ENCODE assay signal across 8 cellular contexts in the genomic region with DNA sequence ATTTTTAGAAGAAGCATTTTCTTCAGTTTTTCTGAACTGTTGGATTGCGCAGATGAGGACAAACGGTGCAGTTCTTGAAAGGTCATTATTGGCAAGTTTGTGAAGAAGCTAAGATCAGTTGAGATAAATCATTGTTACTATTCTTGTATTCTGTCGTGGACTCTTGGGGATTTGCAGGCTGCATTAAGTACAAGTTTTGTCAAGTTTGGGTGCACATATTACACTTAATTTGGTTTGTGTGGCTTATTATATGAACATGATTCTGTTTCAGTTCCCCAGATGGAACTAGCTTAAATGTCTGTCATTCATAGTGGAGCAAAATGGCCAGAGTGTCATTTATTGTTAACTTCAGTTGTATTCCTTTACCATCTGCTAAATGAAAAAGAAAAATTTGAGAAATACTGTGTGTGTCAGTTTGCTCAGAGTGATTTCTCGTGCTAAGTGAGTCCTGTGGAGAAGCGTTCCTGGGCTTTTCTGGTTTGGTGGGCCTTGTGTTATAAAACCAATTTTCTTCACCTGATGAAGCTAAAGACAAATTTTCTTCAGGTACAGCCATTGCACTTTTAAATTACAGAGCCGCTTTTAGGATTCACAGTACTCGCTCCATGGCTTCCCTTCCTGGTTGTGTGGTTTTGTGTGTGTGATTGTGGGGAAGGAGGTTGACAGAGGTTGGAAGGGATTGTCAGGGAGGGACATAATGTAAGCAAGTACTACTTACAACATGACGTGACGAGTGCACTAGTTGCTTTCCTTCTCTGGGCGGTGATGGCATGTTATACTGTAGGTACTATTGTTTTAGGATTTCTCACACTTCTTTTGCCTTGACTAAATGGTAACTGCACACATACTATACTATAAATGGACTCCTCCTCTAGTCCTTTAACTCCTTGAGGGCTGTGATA. TPM values are rescaled to one million over a fixed set of nuclear protein-coding genes. Genes with fewer than 3 reads are reported as not detected.
DNase-seq lines count a peak whose midpoint lies in the region; ATAC-seq and TF ChIP-seq lines count a peak whose summit lies in the region.

No MANE protein-coding gene starts in this region.

- POLR2A ChIA-PET in AG04450 (lab: Yijun Ruan, JAX) = interaction anchor here (0.7 kb wide), 1 partner anchor 200 kb away, joined by 3 read pairs; no protein-coding TSS in a partner anchor

- no peak for ATAC-seq in GM21515 (IDR thresholded peaks at IDR 0.05; ENCODE audit: unreplicated experiment)

- no peak overlapping the region for H3K27ac ChIP-seq in AG04450 (ENCODE audit: low read depth, low read length)
- no peak overlapping the region for H3K27ac ChIP-seq in HUES6 (ENCODE audit: low read depth, low read length)
- peak overlapping the region; percentile 74 for H3K27ac ChIP-seq in mammary epithelial cell (ENCODE audit: insufficient read depth, low read depth, low read length)

- peak overlapping the region; percentile 70 for H3K4me3 ChIP-seq in AG04450 (ENCODE audit: low read depth, low read length)
- peak overlapping the region; percentile 87 for H3K4me3 ChIP-seq in HUES6 (ENCODE audit: low read depth, low read length)
- peak overlapping the region; percentile 45 to 78 (median 77) for H3K4me3 ChIP-seq in mammary epithelial cell (replicated peaks in 1 of 3; ENCODE audit: insufficient read depth in 1 of 3, low read depth in 2 of 3, low read length in 3 of 3)
- H3K4me3 ChIP-seq in mucosa of stomach (ENCODE audit: low read length) = no peak overlapping the region

- H4K20me1 ChIP-seq in mammary epithelial cell (ENCODE audit: insufficient read depth, low read length) = no peaks in the 10 kb centered on the region

- dilution Hi-C loops in mammary epithelial cell (cut with HindIII; ENCODE audit: low sequenced_read_pairs) = no loop called here

- peaks cover 23% of the 10 kb centered on the region; the same call in 1 of the 2 replicates for H3K4me1 ChIP-seq in HUES6 (ENCODE audit: control insufficient read depth, insufficient read depth, low read length)
- peaks cover 19% of the 10 kb centered on the region for H3K4me1 ChIP-seq in mammary epithelial cell (ENCODE audit: insufficient read depth, low read length)
- H3K4me1 ChIP-seq in mucosa of stomach (ENCODE audit: control insufficient read depth, insufficient read depth, low read length) = no peaks in the 10 kb centered on the region

- in situ Hi-C loops in mammary epithelial cell (cut with MboI; ENCODE audit: low sequenced_read_pairs in 2 of 2) = no loop called here

- H3K36me3 ChIP-seq in HUES6 (ENCODE audit: control insufficient read depth, insufficient read depth, low read length) (no peaks in the 10 kb centered on the region), mammary epithelial cell (ENCODE audit: insufficient read depth, low read length) (no peaks in the 10 kb centered on the region), mucosa of stomach (ENCODE audit: control insufficient read depth, insufficient read depth, low read length) (no peaks in the 10 kb centered on the region)

- no peaks in the 10 kb centered on the region for H3K9me3 ChIP-seq in AG04450 (ENCODE audit: control insufficient read depth, insufficient read depth, low read length)
- H3K9me3 ChIP-seq in HUES6 (ENCODE audit: control insufficient read depth, insufficient read depth, low read depth, low read length) = no peaks in the 10 kb centered on the region
- H3K9me3 ChIP-seq in mammary epithelial cell (replicated peaks; ENCODE audit: insufficient read depth, low read length) = no peaks in the 10 kb centered on the region
- no peaks in the 10 kb centered on the region for H3K9me3 ChIP-seq in mucosa of stomach (ENCODE audit: control insufficient read depth, low read length)

- WGBS in mammary epithelial cell (ENCODE audit: low coverage, missing lambda C conversion rate) = 64% methylated on average over 10 of the region's 10 CpGs

- H3K4me2 ChIP-seq in mammary epithelial cell (ENCODE audit: insufficient read depth, low read depth, low read length) = peak overlapping the region; percentile 86

- TF ChIP-seq CTCF in AG04450 (IDR thresholded peaks at IDR 0.05; ENCODE audit: low read depth, low read length) (no peak), mammary epithelial cell (conservative IDR thresholded peaks at IDR 0.05 in 1 of 2, IDR thresholded peaks at IDR 0.05 in 1 of 2; ENCODE audit: extremely low read depth in 1 of 2, insufficient read depth in 1 of 2, low read depth in 1 of 2, low read length in 2 of 2) (no peak)

- no peak overlapping the region for H2AFZ ChIP-seq in mammary epithelial cell (ENCODE audit: low read depth, low read length)

- no peak for DNase-seq in AG04450 (ENCODE audit: low read depth, low spot score)
- peak; percentile 72 for DNase-seq in mammary epithelial cell
- no peak for DNase-seq in SKM-1 treated with dmso at 0.1 percent for 144 hours (lab: John Stamatoyannopoulos, UW; ENCODE audit: unreplicated experiment)
- DNase-seq in dedifferentiated amniotic fluid mesenchymal stem cell (ENCODE audit: extremely low spot score) = no peak
- no peak for DNase-seq in NCI-H2196 treated with DMSO at 0.1 percent for 48 hours (lab: John Stamatoyannopoulos, UW; ENCODE audit: unreplicated experiment)

- TSS peak; percentile 27 for BruUV-seq in mammary epithelial cell (replicated peaks; lab: Mats Ljungman, UMichigan)

- H3K9ac ChIP-seq in HUES6 (ENCODE audit: low read length) (peak overlapping the region; percentile 63), mammary epithelial cell (ENCODE audit: insufficient read depth, low read length) (peak overlapping the region; percentile 79), mucosa of stomach (ENCODE audit: low read length) (peak overlapping the region; percentile 40)

- H3K79me2 ChIP-seq in mammary epithelial cell (ENCODE audit: insufficient read depth, low read length) = peaks cover 63% of the 10 kb centered on the region

- intact Hi-C loops in mammary epithelial cell (cut with micrococcal nuclease) = loop anchor here (1.0 to 2.0 kb wide), 3 partner anchors 15 to 51 kb away; no protein-coding TSS in a partner anchor

- CTCF ChIA-PET in AG04450 (lab: Charles Lee) (interaction anchor here (0.7 kb wide), 1 partner anchor 433 kb away, joined by 3 read pairs; no protein-coding TSS in a partner anchor), mammary epithelial cell (lab: Charles Lee; ENCODE audit: low non-redundant PET) (no interaction called here)

- no peaks in the 10 kb centered on the region for H3K27me3 ChIP-seq in AG04450 (ENCODE audit: control insufficient read depth, insufficient read depth, low read length)
- H3K27me3 ChIP-seq in HUES6 (ENCODE audit: control insufficient read depth, insufficient read depth, low read length) = no peaks in the 10 kb centered on the region
- H3K27me3 ChIP-seq in mammary epithelial cell (ENCODE audit: insufficient read depth, low read length) = no peaks in the 10 kb centered on the region
- H3K27me3 ChIP-seq in mucosa of stomach (ENCODE audit: control insufficient read depth, insufficient read depth, low read length) = no peaks in the 10 kb centered on the region

RNA-seq across cellular contexts. Expression of a gene that starts 1.7 kb away (rescaled TPM):
- polyA plus RNA-seq in AG04450 (2011; rRNA removed) = 15.5 and 21.9 TPM in 2 replicates
- 94.0 and 97.6 TPM in 2 replicates for polyA minus RNA-seq in AG04450 (2011; rRNA and poly(A)+ RNA removed)
- 10 to 100 TPM; 58.2 to 71.4 TPM for total RNA-seq in mammary epithelial cell
- 8.8 TPM for polyA plus RNA-seq in mammary epithelial cell
- polyA minus RNA-seq in mammary epithelial cell = 88.3 TPM
